Comparison of ENCODE assay signal across 1 cellular context in genomic region chr5:177123789-177124485, GRCh38.
TF ChIP-seq lines count a peak whose summit lies in the region.

No MANE protein-coding gene starts in this region.

TF ChIP-seq in GM23338, 12 proteins besides CTCF, POLR2A, EP300 and RAD21 (continued from another document):
- TF ChIP-seq ZNF462 (CRISPR knock-in tag; IDR thresholded peaks at IDR 0.05) (no peak), JUNB (IDR thresholded peaks at IDR 0.05; ENCODE audit: unreplicated experiment) (no peak), CREB1 (CRISPR knock-in tag; IDR thresholded peaks at IDR 0.05; ENCODE audit: low read depth) (no peak), STAT1 (IDR thresholded peaks at IDR 0.05; ENCODE audit: unreplicated experiment) (no peak)
